In the genomic region with DNA sequence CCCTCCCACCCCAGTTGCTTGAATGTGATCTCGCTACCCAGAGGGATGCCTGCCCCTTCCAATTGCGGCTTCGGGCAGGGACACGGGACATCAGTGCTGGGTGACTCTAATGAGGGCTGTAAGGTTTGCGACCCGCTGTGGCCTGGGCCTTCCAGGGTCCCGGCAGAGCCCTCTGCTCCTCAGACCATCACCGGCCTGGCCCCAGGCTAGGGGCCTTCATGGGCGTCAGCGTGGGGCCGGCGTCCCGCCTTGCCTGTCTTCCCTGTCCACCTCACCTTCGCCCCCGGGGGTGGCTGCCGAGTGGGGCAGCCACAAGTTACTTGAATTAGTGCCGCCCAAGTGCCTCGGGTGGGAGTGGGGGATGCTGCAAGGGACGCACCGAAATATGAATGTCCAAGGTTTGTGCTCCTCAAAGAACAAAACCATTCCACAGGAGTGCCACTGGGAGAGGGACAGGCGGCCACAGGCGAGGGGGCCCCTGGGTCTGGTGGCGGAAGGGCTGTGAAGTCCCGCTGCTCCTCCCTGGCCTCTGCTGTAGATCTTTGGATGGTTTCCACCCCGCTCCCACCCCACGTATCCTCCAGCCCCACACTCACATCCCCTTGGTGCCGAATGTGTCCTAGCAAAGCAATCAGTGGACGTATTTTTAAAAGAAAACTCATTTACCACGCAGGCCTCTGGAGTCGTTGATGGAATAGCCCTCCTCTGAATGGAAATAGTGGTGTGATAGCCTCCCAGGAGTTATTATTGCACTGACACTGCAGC, we compare ENCODE assay signal across 21 cellular contexts.
DNase-seq lines count a peak whose midpoint lies in the region; ATAC-seq and TF ChIP-seq lines count a peak whose summit lies in the region.
"Had no signal": no experiment of that assay in that cellular context is flagged by ENCODE, and none has a peak within 500 bp of the region (broad histone marks: within the 10 kb centered on the region; RNA-seq: fewer than 3 reads in every experiment).

No MANE protein-coding gene starts in this region.

- peak; percentile 5 for ATAC-seq in aorta (ENCODE audit: low FRiP score)
- no peak for ATAC-seq in GM18858 (IDR thresholded peaks at IDR 0.05; ENCODE audit: unreplicated experiment)
- ATAC-seq: T-helper 17 cell had no signal

- peak overlapping the region; percentile 78 for H3K4me2 ChIP-seq in mammary epithelial cell (ENCODE audit: insufficient read depth, low read depth, low read length)

- peaks cover 4% of the 10 kb centered on the region for H3K4me1 Mint-ChIP-seq in T-helper 2 cell treated with Interferon-gamma antibody and Interleukin-4, amounts not matched to agents 5 μg/mL and 100 μg/mL, for 36 hours (ENCODE audit: low read depth)
- H3K4me1 Mint-ChIP-seq: activated naive CD4-positive, alpha-beta T cell treated with anti-CD3 and anti-CD28 coated beads, Interleukin-2, amount 10 ng/mL, durations not matched to agents 7 days and 5 days; activated T-helper 17 cell treated with anti-CD3 and anti-CD28 coated beads, Interleukin-2, amount 50 U/mL, for 72 hours; naive B cell; stimulated activated naive B cell treated with anti-CD40 and anti-IgM and Interleukin-4, amounts not matched to agents 10 μg/mL and 1 μg/mL and 100 μg/mL, for 72 hours; T-helper 17 cell had no signal

- in situ Hi-C loops in mammary epithelial cell (cut with MboI; ENCODE audit: low sequenced_read_pairs in 2 of 2) = no loop called here

- dilution Hi-C loops in mammary epithelial cell (cut with HindIII; ENCODE audit: low sequenced_read_pairs) = no loop called here

- H3K36me3 Mint-ChIP-seq in T-helper 2 cell treated with Interferon-gamma antibody and Interleukin-4, amounts not matched to agents 5 μg/mL and 100 μg/mL, for 36 hours (ENCODE audit: low read depth) = no peaks in the 10 kb centered on the region
- H3K36me3 Mint-ChIP-seq: activated naive CD4-positive, alpha-beta T cell treated with anti-CD3 and anti-CD28 coated beads, Interleukin-2, amount 10 ng/mL, durations not matched to agents 7 days and 5 days; CD4-positive, alpha-beta memory T cell; mesothelial cell of epicardium had no signal

- 80% methylated on average over 15 of the region's 30 CpGs for WGBS in mammary epithelial cell (ENCODE audit: low coverage, missing lambda C conversion rate)
- WGBS in aorta, 2 donors = 83 to 86% methylated on average over 30 of the region's 30 CpGs

- peaks cover 6% of the 10 kb centered on the region for H3K4me1 ChIP-seq in mammary epithelial cell (ENCODE audit: insufficient read depth, low read length)
- no peaks in the 10 kb centered on the region for H3K4me1 ChIP-seq in breast epithelium
- H3K4me1 ChIP-seq in aorta (ENCODE audit: control insufficient read depth in 1 of 2, insufficient read depth in 2 of 2, low read length in 2 of 2) = no peaks in the 10 kb centered on the region
- H3K4me1 ChIP-seq: prostate gland had no signal

- no peaks in the 10 kb centered on the region for H4K20me1 ChIP-seq in mammary epithelial cell (ENCODE audit: insufficient read depth, low read length)

- H3K27ac ChIP-seq in mammary epithelial cell (ENCODE audit: insufficient read depth, low read depth, low read length) = no peak overlapping the region
- no peak overlapping the region for H3K27ac ChIP-seq in breast epithelium
- H3K27ac ChIP-seq in dorsolateral prefrontal cortex = peak overlapping the region in 2 of 59 donors; percentile 4 to 41
- H3K27ac ChIP-seq in aorta (ENCODE audit: low read depth in 1 of 2, low read length in 2 of 2) = no peak overlapping the region
- H3K27ac ChIP-seq: brain microvascular endothelial cell, neutrophil, prostate gland had no signal

- BruUV-seq in mammary epithelial cell (replicated peaks; lab: Mats Ljungman, UMichigan) = no TSS peak

- no peak overlapping the region for H3K27ac Mint-ChIP-seq in T-helper 2 cell treated with Interferon-gamma antibody and Interleukin-4, amounts not matched to agents 5 μg/mL and 100 μg/mL, for 36 hours
- H3K27ac Mint-ChIP-seq: activated naive CD4-positive, alpha-beta T cell treated with anti-CD3 and anti-CD28 coated beads, Interleukin-2, amount 10 ng/mL, durations not matched to agents 7 days and 5 days; activated T-helper 17 cell treated with anti-CD3 and anti-CD28 coated beads, Interleukin-2, amount 50 U/mL, for 72 hours; mesothelial cell of epicardium; naive B cell; stimulated activated naive B cell treated with anti-CD40 and anti-IgM and Interleukin-4, amounts not matched to agents 10 μg/mL and 1 μg/mL and 100 μg/mL, for 72 hours; T-helper 17 cell had no signal

- H3K9me3 ChIP-seq in mammary epithelial cell (replicated peaks; ENCODE audit: insufficient read depth, low read length) (no peaks in the 10 kb centered on the region), breast epithelium (no peaks in the 10 kb centered on the region), aorta (ENCODE audit: control insufficient read depth, low read length) (no peaks in the 10 kb centered on the region)
- H3K9me3 ChIP-seq: neutrophil, prostate gland had no signal

- no peak overlapping the region for H2AFZ ChIP-seq in mammary epithelial cell (ENCODE audit: low read depth, low read length)

- H3K79me2 ChIP-seq in mammary epithelial cell (ENCODE audit: insufficient read depth, low read length) = no peaks in the 10 kb centered on the region

- CTCF ChIA-PET in mammary epithelial cell (lab: Charles Lee; ENCODE audit: low non-redundant PET) = interaction anchor here (0.9 to 1.0 kb wide), 2 partner anchors 13 to 784 kb away, joined by 4 read pairs; no protein-coding TSS in a partner anchor

- no peaks in the 10 kb centered on the region for H3K9me3 Mint-ChIP-seq in T-helper 2 cell treated with Interferon-gamma antibody and Interleukin-4, amounts not matched to agents 5 μg/mL and 100 μg/mL, for 36 hours
- H3K9me3 Mint-ChIP-seq: activated naive CD4-positive, alpha-beta T cell treated with anti-CD3 and anti-CD28 coated beads, Interleukin-2, amount 10 ng/mL, durations not matched to agents 7 days and 5 days; activated T-helper 17 cell treated with anti-CD3 and anti-CD28 coated beads, Interleukin-2, amount 50 U/mL, for 72 hours; mesothelial cell of epicardium had no signal

- DNase-seq in mammary epithelial cell (no peak), breast epithelium (ENCODE audit: low spot score in 2 of 2) (no peak), dorsolateral prefrontal cortex (peak in 1 of 10 donors; percentile 3), mucosa of gallbladder (ENCODE audit: low spot score) (peak; percentile 7), aorta (no peak), NCI-H146 (lab: John Stamatoyannopoulos, UW) (no peak)
- no peak for DNase-seq in T-helper 2 cell treated with Interferon-gamma antibody and Interleukin-4, amounts not matched to agents 5 μg/mL and 100 μg/mL, for 36 hours (ENCODE audit: low spot score)
- DNase-seq: activated CD4-positive, CD25-positive, alpha-beta regulatory T cell treated with anti-CD3 and anti-CD28 coated beads, Interleukin-2, amount 50 U/mL, for 72 hours; AML-193; CD4-positive, alpha-beta memory T cell; naive B cell; NK-92 treated with Interleukin-12 subunit alpha and Interleukin-12 subunit beta, amount 100 ng/mL, for 24 hours; T-helper 17 cell had no signal

- no peak overlapping the region for H3K4me3 Mint-ChIP-seq in T-helper 2 cell treated with Interferon-gamma antibody and Interleukin-4, amounts not matched to agents 5 μg/mL and 100 μg/mL, for 36 hours
- H3K4me3 Mint-ChIP-seq: activated naive CD4-positive, alpha-beta T cell treated with anti-CD3 and anti-CD28 coated beads, Interleukin-2, amount 10 ng/mL, durations not matched to agents 7 days and 5 days; activated T-helper 17 cell treated with anti-CD3 and anti-CD28 coated beads, Interleukin-2, amount 50 U/mL, for 72 hours; CD4-positive, alpha-beta memory T cell; mesothelial cell of epicardium; naive B cell; stimulated activated naive B cell treated with anti-CD40 and anti-IgM and Interleukin-4, amounts not matched to agents 10 μg/mL and 1 μg/mL and 100 μg/mL, for 72 hours; T-helper 17 cell had no signal

- H3K36me3 ChIP-seq in mammary epithelial cell (ENCODE audit: insufficient read depth, low read length) = no peaks in the 10 kb centered on the region
- no peaks in the 10 kb centered on the region for H3K36me3 ChIP-seq in breast epithelium
- H3K36me3 ChIP-seq in aorta (ENCODE audit: control insufficient read depth in 1 of 2, insufficient read depth in 2 of 2, low read length in 1 of 2) = no peaks in the 10 kb centered on the region
- H3K36me3 ChIP-seq: brain microvascular endothelial cell, neutrophil, prostate gland had no signal

- H3K27me3 Mint-ChIP-seq in T-helper 2 cell treated with Interferon-gamma antibody and Interleukin-4, amounts not matched to agents 5 μg/mL and 100 μg/mL, for 36 hours (ENCODE audit: low read depth) = no peaks in the 10 kb centered on the region

- TF ChIP-seq POLR2A in breast epithelium (IDR thresholded peaks at IDR 0.05) = no peak

- H3K9ac ChIP-seq in mammary epithelial cell (ENCODE audit: insufficient read depth, low read length) = no peak overlapping the region

- intact Hi-C loops in mammary epithelial cell (cut with micrococcal nuclease) (no loop called here), breast epithelium (cut with DNase I; ENCODE audit: low total_unique reads) (no loop called here), dorsolateral prefrontal cortex (cut with DNase I) (loop anchor here in 1 of 2 donors (5.0 kb wide), 1 partner anchor 620 kb away; no protein-coding TSS in a partner anchor), aorta (cut with DNase I) (no loop called here)

- no peak for TF ChIP-seq CTCF in mammary epithelial cell (conservative IDR thresholded peaks at IDR 0.05 in 1 of 2, IDR thresholded peaks at IDR 0.05 in 1 of 2; ENCODE audit: extremely low read depth in 1 of 2, insufficient read depth in 1 of 2, low read depth in 1 of 2, low read length in 2 of 2)
- TF ChIP-seq CTCF in breast epithelium (IDR thresholded peaks at IDR 0.05) = no peak
- TF ChIP-seq CTCF in dorsolateral prefrontal cortex (IDR thresholded peaks at IDR 0.05 in 54 of 56, conservative IDR thresholded peaks at IDR 0.05 in 2 of 56; ENCODE audit: low read depth in 1 of 56, partially characterized antibody in 56 of 56) = no peak

- H3K27me3 ChIP-seq in mammary epithelial cell (ENCODE audit: insufficient read depth, low read length) (no peaks in the 10 kb centered on the region), breast epithelium (peaks cover 0 to 65% of the 10 kb centered on the region in 2 donors), dorsolateral prefrontal cortex (no peaks in the 10 kb centered on the region), aorta (ENCODE audit: control insufficient read depth in 1 of 2, insufficient read depth in 2 of 2, low read length in 1 of 2) (no peaks in the 10 kb centered on the region)

- H3K4me3 ChIP-seq in mammary epithelial cell (replicated peaks in 1 of 3; ENCODE audit: insufficient read depth in 1 of 3, low read depth in 2 of 3, low read length in 3 of 3) = no peak overlapping the region
- H3K4me3 ChIP-seq in breast epithelium = peak overlapping the region in 1 of 3 donors; percentile 31
- H3K4me3 ChIP-seq in dorsolateral prefrontal cortex = peak overlapping the region in 48 of 59 donors; percentile 3 to 62 (median 40)
- H3K4me3 ChIP-seq in aorta (ENCODE audit: low read length in 2 of 2) = no peak overlapping the region
- H3K4me3 ChIP-seq: prostate gland had no signal

Comparison
In these comparisons a context has a peak if more than half of its experiments do, and no peak if none do; other contexts are left out.
1. H3K4me3 ChIP-seq: peak in dorsolateral prefrontal cortex (48 of 59); none in mammary epithelial cell (0 of 3) and aorta (0 of 2).